Comparison of ENCODE assay signal across 8 cellular contexts in the genomic region with DNA sequence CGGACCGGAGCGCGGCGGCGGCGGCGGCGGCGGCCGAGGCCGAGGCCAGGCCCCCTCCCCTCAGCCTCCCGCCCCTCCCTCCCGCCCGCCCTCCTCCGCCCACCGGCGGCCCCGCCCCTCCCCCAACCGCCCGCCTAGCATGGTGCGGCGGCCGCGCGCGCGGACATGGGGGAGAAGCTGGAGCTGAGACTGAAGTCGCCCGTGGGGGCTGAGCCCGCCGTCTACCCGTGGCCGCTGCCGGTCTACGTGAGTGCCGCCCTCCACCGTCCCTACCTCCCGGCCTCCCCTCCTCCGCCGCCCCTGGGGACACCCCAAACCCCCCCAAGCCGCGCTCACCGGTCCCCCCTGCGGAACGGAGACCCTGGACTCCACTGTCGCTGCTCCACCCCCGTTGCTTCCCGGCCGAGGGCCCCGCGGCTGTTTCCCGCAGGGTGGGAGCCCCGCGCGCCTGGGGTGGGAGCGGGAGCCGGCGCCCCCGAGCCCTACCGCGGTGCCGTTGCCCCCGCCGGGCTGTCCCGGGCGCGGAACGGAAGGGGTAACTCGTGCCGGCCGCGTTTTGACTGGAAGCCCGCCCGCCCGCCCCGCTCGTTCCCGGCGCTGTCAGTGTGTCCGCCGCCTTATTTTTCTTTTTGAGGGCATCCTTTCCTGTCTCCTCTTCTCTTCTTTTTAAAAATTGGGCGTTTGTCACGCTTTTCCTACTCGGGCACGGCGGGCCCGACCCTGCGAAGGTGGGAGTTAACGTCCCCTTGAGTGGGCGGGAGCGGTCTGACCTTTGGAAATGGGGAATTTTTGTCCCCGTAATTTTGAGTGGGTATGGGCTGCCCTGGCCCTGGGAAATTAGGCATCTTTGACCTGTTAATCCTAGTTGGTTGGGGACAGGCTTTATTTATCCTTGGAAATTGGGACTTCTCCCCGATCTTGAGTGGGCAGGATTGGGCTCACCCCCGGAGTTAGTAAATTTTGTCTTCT. TPM values are rescaled to one million over a fixed set of nuclear protein-coding genes. Genes with fewer than 3 reads are reported as not detected.
DNase-seq lines count a peak whose midpoint lies in the region; ATAC-seq and TF ChIP-seq lines count a peak whose summit lies in the region.

No MANE protein-coding gene starts in this region.

- no peaks in the 10 kb centered on the region for H3K27me3 Mint-ChIP-seq in activated CD8-positive, alpha-beta T cell treated with anti-CD3 and anti-CD28 coated beads for 36 hours

- peak; percentile 19 for ATAC-seq in GM18498 (IDR thresholded peaks at IDR 0.05; ENCODE audit: unreplicated experiment)
- peak; percentile 22 for ATAC-seq in HG03342 (IDR thresholded peaks at IDR 0.05; ENCODE audit: unreplicated experiment)
- peak; percentile 1 for ATAC-seq in activated CD8-positive, alpha-beta T cell treated with anti-CD3 and anti-CD28 coated beads for 36 hours

- peaks cover 32% of the 10 kb centered on the region for H3K4me1 Mint-ChIP-seq in activated CD8-positive, alpha-beta T cell treated with anti-CD3 and anti-CD28 coated beads for 36 hours (ENCODE audit: low read depth)

- no peak for TF ChIP-seq CTCF in activated CD8-positive, alpha-beta T cell treated with anti-CD3 and anti-CD28 coated beads for 36 hours (IDR thresholded peaks at IDR 0.05)
- TF ChIP-seq CTCF in fibroblast of mammary gland (conservative IDR thresholded peaks at IDR 0.05; ENCODE audit: control insufficient read depth, insufficient read depth, low read depth, low read length) (no peak), neutrophil (IDR thresholded peaks at IDR 0.05) (no peak)

- H3K9me3 ChIP-seq in neutrophil: no peaks in the 10 kb centered on the region

- H3K4me3 Mint-ChIP-seq in activated CD8-positive, alpha-beta T cell treated with anti-CD3 and anti-CD28 coated beads for 36 hours: peak overlapping the region; percentile 96

- CTCF ChIA-PET in activated CD8-positive, alpha-beta T cell treated with anti-CD3 and anti-CD28 coated beads for 36 hours (lab: Charles Lee): no interaction called here

- peak overlapping the region; percentile 91 for H3K4me3 ChIP-seq in fibroblast of mammary gland (ENCODE audit: control insufficient read depth, low read depth, low read length)
- peak overlapping the region; percentile 77 to 80 for H3K4me3 ChIP-seq in neutrophil (ENCODE audit: low read depth in 1 of 2, low read length in 1 of 2)

- peak overlapping the region; percentile 99 for H3K27ac ChIP-seq in neutrophil

- no peaks in the 10 kb centered on the region for H3K36me3 ChIP-seq in neutrophil

- H3K36me3 Mint-ChIP-seq in activated CD8-positive, alpha-beta T cell treated with anti-CD3 and anti-CD28 coated beads for 36 hours (ENCODE audit: low read depth): peaks cover 23% of the 10 kb centered on the region

- intact Hi-C loops in activated CD8-positive, alpha-beta T cell treated with anti-CD3 and anti-CD28 coated beads for 36 hours (cut with micrococcal nuclease): no loop called here

- H3K27ac Mint-ChIP-seq in activated CD8-positive, alpha-beta T cell treated with anti-CD3 and anti-CD28 coated beads for 36 hours: peak overlapping the region; percentile 97

- POLR2A ChIA-PET in activated CD8-positive, alpha-beta T cell treated with anti-CD3 and anti-CD28 coated beads for 36 hours (lab: Charles Lee): interaction anchor here (0.7 to 1.2 kb wide), 3 partner anchors 13 to 71 kb away, joined by 3 to 7 read pairs (median 3); partner anchors contain the start of gene AP3D1

- no peaks in the 10 kb centered on the region for H3K9me3 Mint-ChIP-seq in activated CD8-positive, alpha-beta T cell treated with anti-CD3 and anti-CD28 coated beads for 36 hours

- DNase-seq in activated CD8-positive, alpha-beta T cell treated with anti-CD3 and anti-CD28 coated beads for 36 hours: peak; percentile 54
- DNase-seq in fibroblast of mammary gland (ENCODE audit: low read depth) (no peak), NCI-H1694 (lab: John Stamatoyannopoulos, UW) (no peak), medulla oblongata (ENCODE audit: extremely low spot score) (no peak), NCI-H2081 (lab: John Stamatoyannopoulos, UW) (no peak)

- H3K27me3 ChIP-seq in neutrophil: no peaks in the 10 kb centered on the region

- peaks cover 53 to 61% of the 10 kb centered on the region in 2 experiments for H3K4me1 ChIP-seq in neutrophil (ENCODE audit: control insufficient read depth in 1 of 2, insufficient read depth in 1 of 2, low read depth in 1 of 2, low read length in 1 of 2)

RNA-seq across cellular contexts. Expression of gene DOT1L, which starts 0.6 kb away (rescaled TPM):
- total RNA-seq in activated CD8-positive, alpha-beta T cell treated with anti-CD3 and anti-CD28 coated beads for 36 hours: 10 to 100 TPM; 92.7 to 96.6 TPM

RNA-seq across cellular contexts. Expression of gene AP3D1, which starts 12.9 kb away (rescaled TPM):
- total RNA-seq in activated CD8-positive, alpha-beta T cell treated with anti-CD3 and anti-CD28 coated beads for 36 hours: 10 to 100 TPM; 73.7 to 74.1 TPM
